ENCODE assay signal across 8 cellular contexts in the genomic region with DNA sequence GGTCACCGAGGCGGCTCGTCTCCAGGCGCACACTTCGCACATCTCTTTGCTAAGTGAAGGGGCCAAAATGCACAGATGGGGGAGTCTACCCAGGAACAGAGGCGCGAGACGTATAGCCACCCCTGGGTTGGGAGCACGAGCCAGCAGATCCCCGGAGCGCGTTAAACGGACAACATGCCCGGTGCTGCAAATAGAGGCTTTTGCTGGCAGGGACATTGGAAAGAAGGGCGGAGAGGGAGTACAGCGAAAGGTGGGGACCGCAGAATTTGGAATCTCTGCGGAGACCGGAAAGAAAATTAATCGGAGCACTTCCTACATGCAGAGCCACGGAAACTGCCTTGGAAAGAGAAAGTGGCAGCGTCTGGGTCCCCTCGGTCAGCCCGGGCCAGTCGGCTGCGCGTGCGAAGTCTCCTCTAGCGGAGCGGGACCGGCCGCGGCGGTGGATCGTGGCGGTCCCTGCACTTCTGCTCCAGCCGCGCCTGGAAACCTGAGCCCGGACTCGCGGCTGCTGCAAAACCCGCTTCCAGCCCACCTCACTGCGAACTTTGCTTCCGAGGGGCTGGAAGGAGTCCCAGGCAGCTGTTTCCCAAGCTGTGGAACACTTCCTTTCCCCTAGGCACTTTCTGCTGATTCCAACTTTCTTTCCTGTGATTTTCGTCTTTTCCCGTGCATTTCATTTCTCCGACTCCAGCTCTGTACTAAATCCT. TPM values are rescaled to one million over a fixed set of nuclear protein-coding genes. Genes with fewer than 3 reads are reported as not detected.
A peak's percentile ranks its signal among the peaks of the same experiment; 100 is the strongest.
DNase-seq lines count a peak whose midpoint lies in the region; ATAC-seq and TF ChIP-seq lines count a peak whose summit lies in the region.

No MANE protein-coding gene starts in this region.

- H3K4me1 Mint-ChIP-seq in Caco-2 (ENCODE audit: low read depth, unreplicated experiment), result peaks cover under 1% of the 10 kb centered on the region

- peak overlapping the region; percentile 83 for H3K27ac ChIP-seq in Panc1 (ENCODE audit: low read length)
- H3K27ac ChIP-seq in gastrocnemius medialis, result peak overlapping the region; percentile 82 to 87 (median 85)

- H3K9me3 ChIP-seq in Caco-2, result no peaks in the 10 kb centered on the region
- no peaks in the 10 kb centered on the region for H3K9me3 ChIP-seq in Panc1 (ENCODE audit: control insufficient read depth, insufficient read depth, low read depth, low read length)
- no peaks in the 10 kb centered on the region for H3K9me3 ChIP-seq in iPS-18c (ENCODE audit: control insufficient read depth, insufficient read depth, low read length)
- H3K9me3 ChIP-seq in gastrocnemius medialis, result no peaks in the 10 kb centered on the region

- H3K9me3 Mint-ChIP-seq in Caco-2 (ENCODE audit: unreplicated experiment), result no peaks in the 10 kb centered on the region

- no peaks in the 10 kb centered on the region for H3K36me3 ChIP-seq in Caco-2 (ENCODE audit: control insufficient read depth, insufficient read depth, low read length)
- no peaks in the 10 kb centered on the region for H3K36me3 ChIP-seq in Panc1 (ENCODE audit: control insufficient read depth, insufficient read depth, low read length)
- no peaks in the 10 kb centered on the region for H3K36me3 ChIP-seq in gastrocnemius medialis

- BruUV-seq in Caco-2 (replicated peaks; lab: Mats Ljungman, UMichigan), result no TSS peak
- BruUV-seq in Panc1 (replicated peaks; lab: Mats Ljungman, UMichigan), result no TSS peak

- peaks cover 5% of the 10 kb centered on the region for H3K36me3 Mint-ChIP-seq in Caco-2 (ENCODE audit: insufficient read depth, unreplicated experiment)

- no peak overlapping the region for H3K4me3 Mint-ChIP-seq in Caco-2 (ENCODE audit: unreplicated experiment)

- H3K4me1 ChIP-seq in Caco-2 (no peaks in the 10 kb centered on the region; the same call in 1 of the 2 replicates), Panc1 (ENCODE audit: control insufficient read depth, insufficient read depth, low read length) (no peaks in the 10 kb centered on the region; the same call in 1 of the 2 replicates), gastrocnemius medialis (peaks cover 3 to 9% of the 10 kb centered on the region in 2 donors)

- intact Hi-C loops in Caco-2 (cut with micrococcal nuclease; ENCODE audit: unreplicated experiment) (no loop called here), Panc1 (cut with micrococcal nuclease; ENCODE audit: unreplicated experiment) (no loop called here), gastrocnemius medialis (cut with DNase I; ENCODE audit: low total_unique reads) (loop anchor here (10.0 kb wide), 1 partner anchor 606 kb away; no protein-coding TSS in a partner anchor)

- H3K27me3 Mint-ChIP-seq in Caco-2 (ENCODE audit: insufficient read depth, unreplicated experiment), result peaks cover 8% of the 10 kb centered on the region

- peak; percentile 53 to 57 for DNase-seq in Caco-2
- no peak for DNase-seq in Panc1 (ENCODE audit: low read depth, low spot score)
- DNase-seq in brain pericyte (ENCODE audit: low read depth, low spot score), result peak; percentile 59
- DNase-seq in gastrocnemius medialis, result peak; percentile 14 to 40

- CTCF ChIA-PET in Caco-2 (lab: Charles Lee) (interaction anchor here (0.6 kb wide), 1 partner anchor 1896 kb away, joined by 3 read pairs; no protein-coding TSS in a partner anchor), Panc1 (lab: Charles Lee) (no interaction called here)

- H3K27ac Mint-ChIP-seq in Caco-2 (ENCODE audit: unreplicated experiment), result no peak overlapping the region

- no peak for TF ChIP-seq CTCF in Caco-2 (IDR thresholded peaks at IDR 0.05; ENCODE audit: insufficient read depth in 1 of 2, low read depth in 1 of 2, low read length in 1 of 2, severe bottlenecking in 1 of 2, unreplicated experiment in 1 of 2)
- TF ChIP-seq CTCF in Panc1 (IDR thresholded peaks at IDR 0.05), result no peak
- no peak for TF ChIP-seq CTCF in gastrocnemius medialis (IDR thresholded peaks at IDR 0.05 in 4 of 5, conservative IDR thresholded peaks at IDR 0.05 in 1 of 5)

- in situ Hi-C loops in Panc1 (cut with HindIII; ENCODE audit: low pct_unique_long_range_greater_than_20kb, low sequenced_read_pairs), result no loop called here
- in situ Hi-C loops in gastrocnemius medialis (cut with MboI; ENCODE audit: low sequenced_read_pairs in 4 of 4), result no loop called here

- H3K4me3 ChIP-seq in Caco-2 (ENCODE audit: low read depth, low read length), result peak overlapping the region; percentile 62
- peak overlapping the region; percentile 70 to 84 for H3K4me3 ChIP-seq in Panc1 (ENCODE audit: low read depth in 2 of 2, low read length in 2 of 2)
- peak overlapping the region; percentile 83 for H3K4me3 ChIP-seq in iPS-18c (ENCODE audit: insufficient read depth, low read depth, low read length)
- H3K4me3 ChIP-seq in gastrocnemius medialis, result peak overlapping the region; percentile 76 to 88 (median 83)

- POLR2A ChIA-PET in Caco-2 (lab: Charles Lee), result no interaction called here
- POLR2A ChIA-PET in Panc1 (lab: Charles Lee), result no interaction called here

- H3K27me3 ChIP-seq in Caco-2 (replicated peaks; ENCODE audit: control insufficient read depth, insufficient read depth, low read length) (no peaks in the 10 kb centered on the region), Panc1 (ENCODE audit: control insufficient read depth, insufficient read depth, low read length) (no peaks in the 10 kb centered on the region), gastrocnemius medialis (no peaks in the 10 kb centered on the region)

- TF ChIP-seq POLR2A in gastrocnemius medialis (IDR thresholded peaks at IDR 0.05), result no peak

- ATAC-seq in GM19395 (IDR thresholded peaks at IDR 0.05; ENCODE audit: unreplicated experiment), result peak; percentile 58
- ATAC-seq in HG03439 (IDR thresholded peaks at IDR 0.05; ENCODE audit: unreplicated experiment), result peak; percentile 38
- ATAC-seq in Panc1, result peak; percentile 69
- ATAC-seq in gastrocnemius medialis, result peak; percentile 51 to 60
- ATAC-seq in GM18519 (IDR thresholded peaks at IDR 0.05; ENCODE audit: low FRiP score, unreplicated experiment), result no peak

RNA-seq across cellular contexts. Expression of gene PCDH9, which starts 0.8 kb away (rescaled TPM):
- total RNA-seq in Caco-2 (2022), result 0.11 and 0.32 TPM in 2 replicates
- total RNA-seq in Panc1 (2021; ENCODE audit: unreplicated experiment), result 4.2 TPM
- polyA plus RNA-seq in Panc1 (2012; ENCODE audit: insufficient read length), result 1.8 TPM
- 1 to 10 TPM; 1.4 to 2.1 (median 1.9) TPM for total RNA-seq in gastrocnemius medialis
